Comparison of ENCODE assay signal across 10 cellular contexts in genomic region chr22:49979587-49980264, GRCh38. TPM values are rescaled to one million over a fixed set of nuclear protein-coding genes. Genes with fewer than 3 reads are reported as not detected.
DNase-seq lines count a peak whose midpoint lies in the region; ATAC-seq and TF ChIP-seq lines count a peak whose summit lies in the region.
"Had no signal": no experiment of that assay in that cellular context is flagged by ENCODE, and none has a peak within 500 bp of the region (broad histone marks: within the 10 kb centered on the region; RNA-seq: fewer than 3 reads in every experiment).

No MANE protein-coding gene starts in this region.

- H3K36me3 ChIP-seq in testis (ENCODE audit: low read depth, missing control alignments), result no peaks in the 10 kb centered on the region

- peaks cover 44% of the 10 kb centered on the region for H3K4me1 Mint-ChIP-seq in activated CD4-positive, alpha-beta memory T cell treated with anti-CD3 and anti-CD28 coated beads for 36 hours (ENCODE audit: low read depth)

- TF ChIP-seq POLR2A in testis (IDR thresholded peaks at IDR 0.05), result no peak

- peak overlapping the region; percentile 42 for H3K4me3 Mint-ChIP-seq in activated CD4-positive, alpha-beta memory T cell treated with anti-CD3 and anti-CD28 coated beads for 36 hours

- no peak for TF ChIP-seq EP300 in Ishikawa (IDR thresholded peaks at IDR 0.05; ENCODE audit: borderline replicate concordance)

- POLR2A ChIA-PET in activated CD4-positive, alpha-beta memory T cell treated with anti-CD3 and anti-CD28 coated beads for 36 hours (lab: Charles Lee), result interaction anchor here (0.6 to 1.0 kb wide), 3 partner anchors 18 to 109 kb away, joined by 3 to 6 read pairs (median 5); no protein-coding TSS in a partner anchor

- H3K27ac Mint-ChIP-seq in activated CD4-positive, alpha-beta memory T cell treated with anti-CD3 and anti-CD28 coated beads for 36 hours, result peak overlapping the region; percentile 83

- TF ChIP-seq CTCF in testis (IDR thresholded peaks at IDR 0.05), result peak in 2 of 3 experiments; percentile 17 to 34

- WGBS in testis, 2 donors, result 67 to 69% methylated on average over 7 of the region's 7 CpGs

- peaks cover 30% of the 10 kb centered on the region for H3K36me3 Mint-ChIP-seq in activated CD4-positive, alpha-beta memory T cell treated with anti-CD3 and anti-CD28 coated beads for 36 hours

- peak; percentile 65 for TF ChIP-seq RAD21 in Ishikawa (IDR thresholded peaks at IDR 0.05; ENCODE audit: low read depth)

- intact Hi-C loops in activated CD4-positive, alpha-beta memory T cell treated with anti-CD3 and anti-CD28 coated beads for 36 hours (cut with micrococcal nuclease), result loop anchor here (2.0 kb wide), 1 partner anchor 51 kb away; no protein-coding TSS in a partner anchor
- intact Hi-C loops in left cardiac atrium (cut with DNase I) (no loop called here), testis (cut with DNase I; ENCODE audit: low total_unique reads) (no loop called here)

- no peaks in the 10 kb centered on the region for H3K9me3 ChIP-seq in testis

- CTCF ChIA-PET in activated CD4-positive, alpha-beta memory T cell treated with anti-CD3 and anti-CD28 coated beads for 36 hours (lab: Charles Lee), result interaction anchor here (0.7 to 5.3 kb wide), 16 partner anchors 9 to 213 kb away, joined by 3 to 53 read pairs (median 6); no protein-coding TSS in a partner anchor

- H3K27ac ChIP-seq in testis, result no peak overlapping the region

- H3K27me3 Mint-ChIP-seq in activated CD4-positive, alpha-beta memory T cell treated with anti-CD3 and anti-CD28 coated beads for 36 hours, result peaks cover 4% of the 10 kb centered on the region

- no peaks in the 10 kb centered on the region for H3K27me3 ChIP-seq in testis

- H3K4me3 ChIP-seq in testis, result no peak overlapping the region

- DNase-seq in EL, result peak; percentile 54
- peak; percentile 68 for DNase-seq in activated CD4-positive, alpha-beta memory T cell treated with anti-CD3 and anti-CD28 coated beads for 36 hours
- peak; percentile 38 for DNase-seq in left cardiac atrium
- no peak for DNase-seq in testis
- DNase-seq in COR-L47 (lab: John Stamatoyannopoulos, UW), result no peak
- DNase-seq in mucosa of gallbladder (ENCODE audit: low spot score), result no peak

- H3K4me1 ChIP-seq in testis, result no peaks in the 10 kb centered on the region

- ATAC-seq in left cardiac atrium, result peak; percentile 40 to 43
- ATAC-seq in GM21723 (IDR thresholded peaks at IDR 0.05; ENCODE audit: unreplicated experiment), result no peak

- peaks cover 36% of the 10 kb centered on the region for H3K9me3 Mint-ChIP-seq in activated CD4-positive, alpha-beta memory T cell treated with anti-CD3 and anti-CD28 coated beads for 36 hours

TF ChIP-seq in Ishikawa, 13 proteins besides CTCF, POLR2A, EP300 and RAD21:
- TF ChIP-seq ZBTB7A (IDR thresholded peaks at IDR 0.05; ENCODE audit: low read depth) (no peak), TCF12 (IDR thresholded peaks at IDR 0.05; ENCODE audit: low read depth) (no peak), CEBPB (IDR thresholded peaks at IDR 0.05) (0 out of 2 replicates have a peak, but pooled peaks have one; percentile 33), NFIC (IDR thresholded peaks at IDR 0.05) (no peak), TEAD4 (IDR thresholded peaks at IDR 0.05) (no peak), CREB1 (IDR thresholded peaks at IDR 0.05; ENCODE audit: low read depth) (no peak), FOXM1 (IDR thresholded peaks at IDR 0.05; ENCODE audit: borderline replicate concordance, low read depth) (no peak)

RNA-seq across cellular contexts. Expression of gene PIM3, which starts 19.2 kb away (rescaled TPM):
- 100 to 1,000 TPM; 222 to 231 TPM for total RNA-seq in activated CD4-positive, alpha-beta memory T cell treated with anti-CD3 and anti-CD28 coated beads for 36 hours
- total RNA-seq in left cardiac atrium (10 to 100 TPM; 44.1 to 66.8 TPM), testis (10 to 100 TPM; 68.2 to 89.9 TPM), mucosa of gallbladder (63.2 TPM)
- 50.8 TPM for polyA plus RNA-seq in testis (ENCODE audit: insufficient read depth, low read depth, low replicate concordance)

RNA-seq across cellular contexts. Expression of gene IL17REL, which starts 32.8 kb away (rescaled TPM):
- total RNA-seq in activated CD4-positive, alpha-beta memory T cell treated with anti-CD3 and anti-CD28 coated beads for 36 hours, result 1 to 10 TPM in 1 of 2 experiments, under 1 TPM in 1; 0.73 to 1.1 TPM
- total RNA-seq in left cardiac atrium, result not detected
- under 1 TPM; 0.25 to 0.55 TPM for total RNA-seq in testis
- polyA plus RNA-seq in testis (ENCODE audit: insufficient read depth, low read depth, low replicate concordance), result 0.30 TPM
- total RNA-seq in mucosa of gallbladder, result 0.06 TPM
- total RNA-seq: T-helper 2 cell treated with Interferon-gamma antibody and Interleukin-4, amounts not matched to agents 100 ng/mL and 5 ng/mL, for 36 hours had no signal
- polyA plus RNA-seq: neural cell had no signal

Comparison
In these comparisons a context has a peak if more than half of its experiments do, and no peak if none do; other contexts are left out.
1. DNase-seq: peak in EL (single experiment), activated CD4-positive, alpha-beta memory T cell treated with anti-CD3 and anti-CD28 coated beads for 36 hours (single experiment) and left cardiac atrium (single experiment); none in testis (single experiment), COR-L47 (single experiment) and mucosa of gallbladder (single experiment).